Comparison of ENCODE assay signal across 9 cellular contexts in the genomic region with DNA sequence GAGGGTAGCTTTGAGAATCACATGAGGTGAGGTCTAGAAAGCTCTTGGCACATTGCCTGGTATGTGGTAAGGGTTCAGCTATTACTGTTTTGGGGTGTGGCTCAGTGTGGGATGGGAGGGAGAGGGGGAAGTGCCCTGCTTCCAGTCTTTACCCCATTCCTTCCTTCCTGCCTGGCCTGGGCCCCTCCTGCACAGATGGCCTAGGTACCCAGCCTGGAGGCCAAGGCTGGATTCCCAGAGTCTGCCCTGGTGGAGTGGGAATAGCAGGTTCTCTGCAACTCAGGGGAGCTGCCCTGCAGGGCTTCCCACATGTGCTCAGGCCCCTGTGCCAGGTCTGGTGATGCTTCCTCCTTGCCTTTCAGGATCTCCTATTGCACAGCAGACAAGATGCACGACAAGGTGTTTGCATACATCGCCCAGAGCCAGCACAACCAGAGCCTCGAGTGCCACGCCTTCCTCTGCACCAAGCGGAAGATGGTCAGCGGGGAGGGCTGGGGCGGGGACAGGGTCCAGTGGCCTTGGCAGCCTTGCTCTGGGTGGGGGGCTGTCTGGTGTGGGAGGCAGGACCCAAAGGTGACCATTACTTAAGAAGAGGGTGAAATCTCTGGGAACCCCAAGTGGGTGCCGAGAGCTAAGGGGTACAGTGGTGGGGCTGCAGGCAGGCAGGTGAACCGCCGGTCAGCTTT. TPM values are rescaled to one million over a fixed set of nuclear protein-coding genes. Genes with fewer than 3 reads are reported as not detected.
DNase-seq lines count a peak whose midpoint lies in the region; ATAC-seq, FAIRE-seq and TF ChIP-seq lines count a peak whose summit lies in the region.
"Had no signal": no experiment of that assay in that cellular context is flagged by ENCODE, and none has a peak within 500 bp of the region (broad histone marks: within the 10 kb centered on the region; RNA-seq: fewer than 3 reads in every experiment).

No MANE protein-coding gene starts in this region.

- H2AFZ ChIP-seq in PC-9: no peak overlapping the region

- DNase-seq in activated naive CD4-positive, alpha-beta T cell treated with Interleukin-2 at 50 U/mL for 16 hours: peak; percentile 21
- no peak for DNase-seq in activated naive CD4-positive, alpha-beta T cell (lab: John Stamatoyannopoulos, UW)
- DNase-seq in PC-9 (peak; percentile 59 to 73), D721Med (ENCODE audit: insufficient read length, low spot score) (no peak), GM12892 (ENCODE audit: insufficient read length) (no peak)

- no peaks in the 10 kb centered on the region for H3K9me3 ChIP-seq in PC-9 (ENCODE audit: insufficient read depth, low read depth)

- no peaks in the 10 kb centered on the region for H3K9me3 Mint-ChIP-seq in stimulated activated memory B cell treated with anti-CD40 and anti-IgM and Interleukin-4, amounts not matched to agents 10 μg/mL and 1 μg/mL and 100 μg/mL, for 72 hours

- TF ChIP-seq CTCF in PC-9 (conservative IDR thresholded peaks at IDR 0.05) (no peak), D721Med (IDR thresholded peaks at IDR 0.05; ENCODE audit: insufficient read depth, missing control alignments) (no peak)

- FAIRE-seq in D721Med (lab: Jason Lieb, UNC) (no peak), GM12892 (lab: Jason Lieb, UNC) (no peak)

- peaks cover 10% of the 10 kb centered on the region for H3K36me3 Mint-ChIP-seq in stimulated activated memory B cell treated with anti-CD40 and anti-IgM and Interleukin-4, amounts not matched to agents 10 μg/mL and 1 μg/mL and 100 μg/mL, for 72 hours

- H3K4me3 ChIP-seq in PC-9: no peak overlapping the region
- H3K4me3 ChIP-seq: skin epidermis had no signal

- peak overlapping the region; percentile 49 for H3K27ac Mint-ChIP-seq in stimulated activated memory B cell treated with anti-CD40 and anti-IgM and Interleukin-4, amounts not matched to agents 10 μg/mL and 1 μg/mL and 100 μg/mL, for 72 hours

- no peaks in the 10 kb centered on the region for H3K27me3 Mint-ChIP-seq in stimulated activated memory B cell treated with anti-CD40 and anti-IgM and Interleukin-4, amounts not matched to agents 10 μg/mL and 1 μg/mL and 100 μg/mL, for 72 hours

- 0 out of 2 replicates have a peak, but pooled peaks cover 8% of the 10 kb centered on the region for H3F3A ChIP-seq in PC-9 (ENCODE audit: insufficient read depth, low read depth)

- peaks cover 44% of the 10 kb centered on the region for H3K4me1 Mint-ChIP-seq in stimulated activated memory B cell treated with anti-CD40 and anti-IgM and Interleukin-4, amounts not matched to agents 10 μg/mL and 1 μg/mL and 100 μg/mL, for 72 hours

- TF ChIP-seq POLR2A in GM12892 (IDR thresholded peaks at IDR 0.05; ENCODE audit: low read depth, low read length): no peak

- intact Hi-C loops in PC-9 (cut with micrococcal nuclease; ENCODE audit: unreplicated experiment): no loop called here

- POLR2A ChIA-PET in PC-9 (lab: Charles Lee; ENCODE audit: unreplicated experiment): no interaction called here

- H3K4me1 ChIP-seq in PC-9 (replicated peaks; ENCODE audit: insufficient read depth): peaks cover 20% of the 10 kb centered on the region

- no peak overlapping the region for H3K4me3 Mint-ChIP-seq in stimulated activated memory B cell treated with anti-CD40 and anti-IgM and Interleukin-4, amounts not matched to agents 10 μg/mL and 1 μg/mL and 100 μg/mL, for 72 hours

- H3K4me2 ChIP-seq in PC-9: peak overlapping the region; percentile 50; the same call in 1 of the 2 replicates

- H3K79me2 ChIP-seq in PC-9 (ENCODE audit: low read depth): no peaks in the 10 kb centered on the region

- no peaks in the 10 kb centered on the region for H3K36me3 ChIP-seq in PC-9 (ENCODE audit: low read depth)

- no peaks in the 10 kb centered on the region for H4K20me1 ChIP-seq in PC-9 (ENCODE audit: insufficient read depth)

- BruUV-seq in PC-9 (replicated peaks; lab: Mats Ljungman, UMichigan): no TSS peak

- CTCF ChIA-PET in PC-9 (lab: Charles Lee): no interaction called here

- H3K27me3 ChIP-seq in PC-9 (ENCODE audit: insufficient read depth, low read depth): no peaks in the 10 kb centered on the region

- no peaks in the 10 kb centered on the region for H3K9me2 ChIP-seq in PC-9 (ENCODE audit: insufficient read depth)

- H3K27ac ChIP-seq in PC-9 (peak overlapping the region; percentile 50), cingulate gyrus (ENCODE audit: low read depth, low read length) (peak overlapping the region; percentile 3)

- no peak for ATAC-seq in stimulated activated memory B cell treated with anti-CD40 and anti-IgM and Interleukin-4, amounts not matched to agents 10 μg/mL and 1 μg/mL and 100 μg/mL, for 72 hours
- no peak for ATAC-seq in GM18867 (IDR thresholded peaks at IDR 0.05; ENCODE audit: unreplicated experiment)

RNA-seq across cellular contexts. Expression of a gene that starts 13.5 kb away (rescaled TPM):
- 24.7 and 29.2 TPM in 2 replicates for total RNA-seq in PC-9 (2021)
- 8.7 TPM for polyA plus RNA-seq in GM12892 (2012; ENCODE audit: missing spikeins)

RNA-seq across cellular contexts. Expression of a gene that starts 59.7 kb away (rescaled TPM):
- 0.41 and 0.48 TPM in 2 replicates for total RNA-seq in PC-9 (2021)
- 0.15 TPM for polyA plus RNA-seq in GM12892 (2012; ENCODE audit: missing spikeins)

Comparison
In these comparisons a context has a peak if more than half of its experiments do, and no peak if none do; other contexts are left out.
1. DNase-seq: peak in activated naive CD4-positive, alpha-beta T cell treated with Interleukin-2 at 50 U/mL for 16 hours (single experiment) and PC-9 (2 of 2); none in activated naive CD4-positive, alpha-beta T cell (0 of 4), D721Med (single experiment) and GM12892 (single experiment).